8 cellular contexts compared by ENCODE assay signal in genomic region chr3:125356140-125357026, GRCh38. TPM values are rescaled to one million over a fixed set of nuclear protein-coding genes. Genes with fewer than 3 reads are reported as not detected.
DNase-seq lines count a peak whose midpoint lies in the region; ATAC-seq and TF ChIP-seq lines count a peak whose summit lies in the region.

No MANE protein-coding gene starts in this region.

- no peak overlapping the region for H2AK5ac ChIP-seq in mesenchymal stem cell (ENCODE audit: low read length, severe bottlenecking)

- no peak overlapping the region for H2BK5ac ChIP-seq in mesenchymal stem cell (ENCODE audit: low read depth, low read length, poor library complexity, severe bottlenecking)

- H3K27me3 ChIP-seq in ACC112 (ENCODE audit: insufficient read depth, low read length) = no peaks in the 10 kb centered on the region
- H3K27me3 ChIP-seq in mesenchymal stem cell (ENCODE audit: control insufficient read depth in 1 of 2, insufficient read depth in 1 of 2, low read length in 2 of 2) = no peaks in the 10 kb centered on the region

- H4K91ac ChIP-seq in mesenchymal stem cell (ENCODE audit: low read length) = no peak overlapping the region

- no peaks in the 10 kb centered on the region for H3K9me3 ChIP-seq in mesenchymal stem cell (ENCODE audit: control insufficient read depth, low read length)

- H3K27ac ChIP-seq in ACC112 (ENCODE audit: low read depth, low read length) (no peak overlapping the region), mesenchymal stem cell (ENCODE audit: low read length, poor library complexity, severe bottlenecking) (no peak overlapping the region)

- peaks cover 2% of the 10 kb centered on the region for H3K79me1 ChIP-seq in mesenchymal stem cell (replicated peaks; ENCODE audit: low read length, poor library complexity, severe bottlenecking)

- H3K9ac ChIP-seq in mesenchymal stem cell (ENCODE audit: low read length) = peak overlapping the region; percentile 87

- H3K79me2 ChIP-seq in ACC112 (ENCODE audit: control insufficient read depth, insufficient read depth, low read length, unreplicated experiment) = peaks cover 91% of the 10 kb centered on the region

- H3K4me2 ChIP-seq in mesenchymal stem cell (ENCODE audit: low read length, poor library complexity, severe bottlenecking) = peak overlapping the region; percentile 77

- no peak overlapping the region for H4K8ac ChIP-seq in mesenchymal stem cell (ENCODE audit: low read length)

- no peak overlapping the region for H3K14ac ChIP-seq in mesenchymal stem cell (ENCODE audit: low read length in 2 of 2)

- H3K36me3 ChIP-seq in ACC112 (ENCODE audit: insufficient read depth, low read length) = no peaks in the 10 kb centered on the region; the same call in 1 of the 2 replicates
- H3K36me3 ChIP-seq in mesenchymal stem cell (ENCODE audit: control insufficient read depth in 1 of 2, insufficient read depth in 2 of 2, low read depth in 1 of 2, low read length in 2 of 2) = peaks cover 0 to 9% of the 10 kb centered on the region in 2 experiments

- H2BK12ac ChIP-seq in mesenchymal stem cell (ENCODE audit: low read length in 2 of 2) = no peak overlapping the region

- intact Hi-C loops in posterior cingulate gyrus (cut with DNase I) = no loop called here

- H3K4ac ChIP-seq in mesenchymal stem cell (ENCODE audit: low read depth in 1 of 2, low read length in 2 of 2) = no peak overlapping the region

- peak overlapping the region in 1 of 2 experiments; percentile 75 for H3K18ac ChIP-seq in mesenchymal stem cell (ENCODE audit: low read depth in 1 of 2, low read length in 2 of 2)

- H3K4me3 ChIP-seq in ACC112 (ENCODE audit: low read depth, low read length) (peak overlapping the region; percentile 86), astrocyte of the cerebellum (ENCODE audit: low read depth, low read length) (peak overlapping the region; percentile 55), mesenchymal stem cell (ENCODE audit: insufficient read depth in 1 of 2, low read depth in 1 of 2, low read length in 2 of 2) (peak overlapping the region in 1 of 2 experiments; percentile 86)

- 73% methylated on average over 5 of the region's 5 CpGs for WGBS in mesenchymal stem cell

- in situ Hi-C loops in astrocyte of the cerebellum (cut with HindIII; ENCODE audit: low sequenced_read_pairs) = no loop called here

- ATAC-seq in HG02588 (IDR thresholded peaks at IDR 0.05; ENCODE audit: unreplicated experiment) (peak; percentile 7), GM21367 (IDR thresholded peaks at IDR 0.05; ENCODE audit: unreplicated experiment) (no peak), HG02840 (IDR thresholded peaks at IDR 0.05; ENCODE audit: low FRiP score, unreplicated experiment) (no peak)

- H3K4me1 ChIP-seq in ACC112 (ENCODE audit: control insufficient read depth, insufficient read depth, low read length, unreplicated experiment) (peaks cover 25% of the 10 kb centered on the region), mesenchymal stem cell (ENCODE audit: control insufficient read depth, insufficient read depth, low read depth, low read length) (peaks cover 4% of the 10 kb centered on the region)

- H2BK15ac ChIP-seq in mesenchymal stem cell (ENCODE audit: low read depth, poor library complexity, severe bottlenecking) = no peak overlapping the region

- DNase-seq in astrocyte of the cerebellum (ENCODE audit: low read depth) (no peak), mesenchymal stem cell (no peak), mucosa of gallbladder (ENCODE audit: low spot score) (no peak), posterior cingulate gyrus (no peak)

- no peak overlapping the region for H2BK120ac ChIP-seq in mesenchymal stem cell (ENCODE audit: low read depth, low read length)

- H2AFZ ChIP-seq in ACC112 (ENCODE audit: low read length, unreplicated experiment) (peak overlapping the region; percentile 74), mesenchymal stem cell (ENCODE audit: low read depth, low read length) (no peak overlapping the region)

- no peak overlapping the region for H3K23ac ChIP-seq in mesenchymal stem cell (ENCODE audit: low read length in 2 of 2)

- no peak for TF ChIP-seq CTCF in astrocyte of the cerebellum (IDR thresholded peaks at IDR 0.05; ENCODE audit: low read depth, low read length, missing control alignments)

RNA-seq across cellular contexts. Expression of gene ZNF148, which starts 18.7 kb away (rescaled TPM):
- polyA plus RNA-seq in mesenchymal stem cell (2013, experiment 1 of 2) = 18.9 TPM
- polyA plus RNA-seq in mesenchymal stem cell (2013, experiment 2 of 2) = 19.3 TPM
- total RNA-seq in mucosa of gallbladder = 50.4 TPM
